In the genomic region with DNA sequence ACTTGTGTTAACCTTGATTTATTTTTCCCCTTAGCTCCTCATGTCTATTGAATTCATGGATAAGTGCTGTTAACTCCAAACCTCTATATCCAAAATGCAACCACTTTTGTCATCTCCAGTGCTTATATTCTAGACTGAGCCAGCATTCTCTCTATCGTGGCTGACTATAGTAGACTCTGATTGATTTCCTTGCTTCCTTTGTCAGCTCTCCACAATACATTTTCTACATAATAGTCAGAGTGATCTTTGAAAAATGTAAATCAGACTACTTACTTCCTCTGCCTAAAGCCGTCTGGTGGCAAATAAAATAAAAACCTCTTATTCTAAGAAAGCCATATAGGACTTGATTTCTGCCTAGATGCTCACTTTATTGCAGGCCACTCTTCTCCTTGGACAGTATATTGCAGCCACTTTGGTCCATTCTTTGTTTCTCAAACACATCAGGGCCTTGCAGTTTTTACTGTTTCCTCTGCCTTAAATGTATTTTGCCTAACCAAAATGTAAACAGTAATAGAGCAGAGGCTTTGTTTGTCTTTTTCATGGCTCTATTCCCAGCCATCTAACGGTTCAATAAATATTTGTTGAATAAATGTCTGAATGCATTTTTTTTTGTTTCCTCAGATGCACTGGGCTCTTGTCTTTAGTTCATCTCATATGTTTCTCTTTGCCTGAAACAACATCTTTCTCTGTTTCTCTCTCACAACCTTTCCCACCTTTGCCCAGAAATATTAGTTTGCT, we compare ENCODE assay signal across 29 cellular contexts.
DNase-seq lines count a peak whose midpoint lies in the region; ATAC-seq and TF ChIP-seq lines count a peak whose summit lies in the region.
"Had no signal": no experiment of that assay in that cellular context is flagged by ENCODE, and none has a peak within 500 bp of the region (broad histone marks: within the 10 kb centered on the region; RNA-seq: fewer than 3 reads in every experiment).

No MANE protein-coding gene starts in this region.

- no peaks in the 10 kb centered on the region for H3K79me2 ChIP-seq in PC-3 (ENCODE audit: low read length)
- no peaks in the 10 kb centered on the region for H3K79me2 ChIP-seq in hepatocyte

- no peak for TF ChIP-seq CTCF in PC-3 (conservative IDR thresholded peaks at IDR 0.05; ENCODE audit: low read depth, low read length)
- no peak for TF ChIP-seq CTCF in hepatocyte (IDR thresholded peaks at IDR 0.05; ENCODE audit: poor library complexity)
- TF ChIP-seq CTCF in GM10266 (IDR thresholded peaks at IDR 0.05; ENCODE audit: control insufficient read depth, insufficient read depth, low read depth, missing control alignments): no peak

- no peaks in the 10 kb centered on the region for H3K9me3 ChIP-seq in PC-3 (ENCODE audit: low read length)
- no peaks in the 10 kb centered on the region for H3K9me3 ChIP-seq in hepatocyte (ENCODE audit: low read depth)
- H3K9me3 ChIP-seq: adrenal gland, right lobe of liver, SJCRH30, testis had no signal

- H3K4me3 ChIP-seq in PC-3 (ENCODE audit: low read length) (no peak overlapping the region), hepatocyte (no peak overlapping the region)
- H3K4me3 ChIP-seq: adrenal gland, right lobe of liver, SJCRH30, testis had no signal

- CTCF ChIA-PET in PC-3 (lab: Charles Lee): no interaction called here

- DNase-seq in COR-L47 (lab: John Stamatoyannopoulos, UW) (peak; percentile 7), NCI-H1092 (lab: John Stamatoyannopoulos, UW) (peak; percentile 29), PC-3 (no peak), hepatocyte (ENCODE audit: low spot score) (no peak), GM10266 (ENCODE audit: extremely low spot score) (no peak), cerebellar nuclear complex (lab: John Stamatoyannopoulos, UW) (no peak), NCI-H526 (lab: John Stamatoyannopoulos, UW) (no peak), NCI-H1417 treated with DMSO at 0.1 percent for 48 hours (lab: John Stamatoyannopoulos, UW) (no peak)
- DNase-seq: activated B cell treated with CpG ODN at 0.5 μM for 24 hours; activated CD4-positive, alpha-beta T cell treated with anti-CD3 and anti-CD28 coated beads, Interleukin-2, amount 50 U/mL, for 1 hour; activated naive CD4-positive, alpha-beta T cell treated with Interleukin-2 at 50 U/mL for 16 hours; activated T-cell treated with anti-CD3 and anti-CD28 coated beads, Interleukin-2, amount 50 U/mL, for 48 hours; adrenal gland; C1 segment of cervical spinal cord; Caco-2; HCEC 1CT; head of caudate nucleus; left cardiac atrium; mammary epithelial cell; NCI-H1694; NCI-H226; posterior cingulate gyrus; right lobe of liver; SJCRH30; stimulated activated naive CD4-positive, alpha-beta T cell treated with Interleukin-2 at 50 U/mL for 16 hours; T1000; testis had no signal

- 55% methylated on average over 3 of the region's 3 CpGs for WGBS in hepatocyte (ENCODE audit: low lambda C conversion rate, missing lambda C conversion rate)

- peak; percentile 78 for ATAC-seq in PC-3
- ATAC-seq: Panc1, right lobe of liver had no signal

- H3K9ac ChIP-seq in PC-3 (ENCODE audit: low read length): no peak overlapping the region
- H3K9ac ChIP-seq: KMS-11 had no signal

- POLR2A ChIA-PET in PC-3 (lab: Charles Lee; ENCODE audit: unreplicated experiment): no interaction called here

- H4K20me1 ChIP-seq in PC-3 (ENCODE audit: low read length): no peaks in the 10 kb centered on the region
- no peaks in the 10 kb centered on the region for H4K20me1 ChIP-seq in hepatocyte (ENCODE audit: insufficient read depth, poor library complexity, severe bottlenecking)

- H3K27me3 ChIP-seq in PC-3 (ENCODE audit: low read length) (no peaks in the 10 kb centered on the region), hepatocyte (no peaks in the 10 kb centered on the region)
- H3K27me3 ChIP-seq: adrenal gland, right lobe of liver, SJCRH30, testis had no signal

- no peaks in the 10 kb centered on the region for H3F3A ChIP-seq in PC-3 (ENCODE audit: low read length, unreplicated experiment)

- H3K36me3 ChIP-seq in PC-3 (ENCODE audit: low read depth, low read length) (no peaks in the 10 kb centered on the region), hepatocyte (replicated peaks; ENCODE audit: insufficient read depth, low read depth) (no peaks in the 10 kb centered on the region)
- H3K36me3 ChIP-seq: adrenal gland, right lobe of liver, SJCRH30 had no signal

- H2AFZ ChIP-seq in PC-3 (ENCODE audit: low read length) (no peak overlapping the region), hepatocyte (no peak overlapping the region)

- no TSS peak for BruUV-seq in PC-3 (replicated peaks; lab: Mats Ljungman, UMichigan)

- H3K4me2 ChIP-seq in PC-3 (ENCODE audit: low read length): no peak overlapping the region
- H3K4me2 ChIP-seq in hepatocyte: no peak overlapping the region
- H3K4me2 ChIP-seq: KMS-11 had no signal

- intact Hi-C loops in PC-3 (cut with micrococcal nuclease): loop anchor here (2.0 kb wide), 1 partner anchor 42 kb away; no protein-coding TSS in a partner anchor

- H3K27ac ChIP-seq in PC-3 (ENCODE audit: low read length) (no peak overlapping the region), hepatocyte (peak overlapping the region; percentile 27)
- H3K27ac ChIP-seq: adrenal gland, KMS-11, right lobe of liver, SJCRH30, testis had no signal

- H3K4me1 ChIP-seq in PC-3 (ENCODE audit: insufficient read depth, low read length) (no peaks in the 10 kb centered on the region), hepatocyte (ENCODE audit: insufficient read depth) (peaks cover 4% of the 10 kb centered on the region)
- H3K4me1 ChIP-seq: adrenal gland, right lobe of liver, testis had no signal

- H3K9me2 ChIP-seq in PC-3 (replicated peaks; ENCODE audit: low read length) (no peaks in the 10 kb centered on the region), hepatocyte (replicated peaks; ENCODE audit: insufficient read depth) (no peaks in the 10 kb centered on the region)

Comparison
In these comparisons a context has a peak if more than half of its experiments do, and no peak if none do; other contexts are left out.
1. DNase-seq: peak in COR-L47 (single experiment) and NCI-H1092 (single experiment); none in PC-3 (single experiment), hepatocyte (single experiment), GM10266 (single experiment), cerebellar nuclear complex (0 of 2), NCI-H526 (0 of 2) and NCI-H1417 treated with DMSO at 0.1 percent for 48 hours (single experiment).